In the genomic region with DNA sequence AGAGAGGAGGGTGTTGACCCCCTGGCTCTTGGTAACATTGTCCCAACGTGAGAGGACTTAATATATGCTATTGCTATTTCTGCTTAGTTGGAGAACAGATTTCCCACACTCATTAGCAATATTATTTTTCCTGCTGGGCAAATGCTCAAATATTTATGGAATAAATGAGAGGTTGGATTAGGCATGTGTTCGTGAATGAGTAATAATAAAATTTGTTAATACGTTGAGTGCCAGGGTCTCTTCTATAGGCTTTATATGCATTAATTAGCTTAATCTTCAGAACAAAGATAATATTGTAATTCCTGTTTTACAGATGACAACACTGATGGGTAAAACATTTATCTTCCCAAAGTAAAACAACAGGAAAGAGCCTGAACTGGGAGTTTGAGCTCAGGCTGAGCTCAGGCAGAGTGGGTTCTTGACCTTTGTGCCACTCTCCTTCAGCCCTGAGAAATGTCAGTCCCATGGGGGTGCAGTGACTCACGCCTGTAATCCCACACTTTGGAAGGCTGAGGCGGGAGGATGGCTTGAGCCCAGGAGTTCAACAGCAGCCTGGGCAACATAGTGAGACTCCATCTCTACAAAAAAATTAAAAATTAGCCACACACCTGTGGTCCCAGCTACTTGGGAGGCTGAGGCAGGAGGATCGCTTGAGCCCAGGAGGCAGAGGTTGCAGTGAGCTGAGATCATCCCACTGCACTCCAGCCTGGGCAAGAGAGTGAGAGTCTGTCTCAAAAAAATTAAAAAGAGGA, we compare ENCODE assay signal across 12 cellular contexts. TPM values are rescaled to one million over a fixed set of nuclear protein-coding genes. Genes with fewer than 3 reads are reported as not detected.
A peak's percentile ranks its signal among the peaks of the same experiment; 100 is the strongest.
DNase-seq lines count a peak whose midpoint lies in the region; ATAC-seq, FAIRE-seq and TF ChIP-seq lines count a peak whose summit lies in the region.
"Had no signal": no experiment of that assay in that cellular context is flagged by ENCODE, and none has a peak within 500 bp of the region (broad histone marks: within the 10 kb centered on the region; RNA-seq: fewer than 3 reads in every experiment).

No MANE protein-coding gene starts in this region.

- H3K27me3 ChIP-seq in adipocyte (replicated peaks; ENCODE audit: control insufficient read depth, insufficient read depth, low read length) (no peaks in the 10 kb centered on the region), mucosa of rectum (ENCODE audit: control insufficient read depth in 2 of 2, insufficient read depth in 2 of 2, low read length in 2 of 2) (no peaks in the 10 kb centered on the region), ascending aorta (no peaks in the 10 kb centered on the region)

- H3K4me3 ChIP-seq in adipocyte (ENCODE audit: low read length) (peak overlapping the region; percentile 86), mucosa of rectum (ENCODE audit: low read length in 2 of 2) (peak overlapping the region; percentile 77 to 80), ascending aorta (no peak overlapping the region)

- intact Hi-C loops in posterior cingulate gyrus (cut with DNase I) (no loop called here), ascending aorta (cut with DNase I) (no loop called here)

- no peak for TF ChIP-seq CTCF in 22Rv1 (IDR thresholded peaks at IDR 0.05)
- TF ChIP-seq CTCF in ascending aorta (IDR thresholded peaks at IDR 0.05) = no peak

- H3K27ac ChIP-seq in 22Rv1 (peak overlapping the region; percentile 84), mucosa of rectum (ENCODE audit: low read depth in 2 of 2, low read length in 2 of 2) (no peak overlapping the region), ascending aorta (no peak overlapping the region)
- H3K27ac ChIP-seq: coronary artery, neutrophil had no signal

- DNase-seq in H54 (ENCODE audit: insufficient read length, low spot score) (no peak), adipocyte (ENCODE audit: low read depth) (no peak), posterior cingulate gyrus (no peak), ascending aorta (ENCODE audit: low spot score in 2 of 2) (no peak)
- DNase-seq: hippocampal formation, NCI-H774 had no signal

- TF ChIP-seq POLR2A in H54 (IDR thresholded peaks at IDR 0.05; ENCODE audit: low read depth, low read length) = no peak

- no peaks in the 10 kb centered on the region for H3K36me3 ChIP-seq in adipocyte (ENCODE audit: control insufficient read depth, insufficient read depth, low read length, severe bottlenecking)
- H3K36me3 ChIP-seq in mucosa of rectum (ENCODE audit: control insufficient read depth in 2 of 2, insufficient read depth in 2 of 2, low read length in 2 of 2) = no peaks in the 10 kb centered on the region
- peaks cover 3 to 4% of the 10 kb centered on the region in 2 donors for H3K36me3 ChIP-seq in ascending aorta
- H3K36me3 ChIP-seq: neutrophil had no signal

- no peak for ATAC-seq in HG03354 (IDR thresholded peaks at IDR 0.05; ENCODE audit: poor library complexity, severe bottlenecking, unreplicated experiment)
- no peak for ATAC-seq in HG03039 (IDR thresholded peaks at IDR 0.05; ENCODE audit: unreplicated experiment)

- no peak overlapping the region for H3K9ac ChIP-seq in adipocyte (ENCODE audit: low read length)
- H3K9ac ChIP-seq in mucosa of rectum (ENCODE audit: low read depth in 1 of 2, low read length in 2 of 2) = peak overlapping the region in 1 of 2 donors; percentile 48

- H3K9me3 ChIP-seq in adipocyte (ENCODE audit: control insufficient read depth, low read length) (peaks cover 20% of the 10 kb centered on the region), mucosa of rectum (ENCODE audit: control insufficient read depth in 2 of 2, low read length in 2 of 2) (peaks cover 0 to under 1% of the 10 kb centered on the region in 2 donors), ascending aorta (peaks cover 59 to 100% of the 10 kb centered on the region in 2 donors)

- no peaks in the 10 kb centered on the region for H3K4me1 ChIP-seq in adipocyte (ENCODE audit: control insufficient read depth, insufficient read depth, low read length)
- H3K4me1 ChIP-seq in mucosa of rectum (ENCODE audit: control insufficient read depth in 2 of 2, insufficient read depth in 2 of 2, low read length in 2 of 2) = no peaks in the 10 kb centered on the region
- no peaks in the 10 kb centered on the region for H3K4me1 ChIP-seq in ascending aorta

- FAIRE-seq in H54 (lab: Jason Lieb, UNC) = peak; percentile 30

RNA-seq across cellular contexts. Expression of gene ZNF233, which starts 1.2 kb away (rescaled TPM):
- total RNA-seq in ascending aorta = not detected

RNA-seq across cellular contexts. Expression of gene ZNF235, which starts 44.0 kb away (rescaled TPM):
- 6.6 TPM for total RNA-seq in ascending aorta

RNA-seq across cellular contexts. Expression of gene ZNF227, which starts 48.5 kb away (rescaled TPM):
- 7.1 TPM for total RNA-seq in ascending aorta

Comparison
In these comparisons a context has a peak if more than half of its experiments do, and no peak if none do; other contexts are left out.
1. H3K4me3 ChIP-seq: peak in adipocyte (single experiment) and mucosa of rectum (2 of 2); none in ascending aorta (0 of 2).